21 cellular contexts compared by ENCODE assay signal in genomic region chr18:74023220-74023619, GRCh38.
A peak's percentile ranks its signal among the peaks of the same experiment; 100 is the strongest.
DNase-seq lines count a peak whose midpoint lies in the region; TF ChIP-seq lines count a peak whose summit lies in the region.
"Had no signal": no experiment of that assay in that cellular context is flagged by ENCODE, and none has a peak within 500 bp of the region (broad histone marks: within the 10 kb centered on the region; RNA-seq: fewer than 3 reads in every experiment).

No MANE protein-coding gene starts in this region.

- no peak overlapping the region for H3K27ac ChIP-seq in A673 (ENCODE audit: low read depth, low read length, poor library complexity, severe bottlenecking)
- no peak overlapping the region for H3K27ac ChIP-seq in H9 (ENCODE audit: insufficient read length, low read depth, low read length)
- H3K27ac ChIP-seq in endodermal cell (ENCODE audit: low read depth, low read length), result no peak overlapping the region

- no peak overlapping the region for H3K14ac ChIP-seq in H9 (ENCODE audit: insufficient read depth, low read length)

- H3K4me1 Mint-ChIP-seq in H9, result peaks cover 12 to 13% of the 10 kb centered on the region in 2 experiments
- peaks cover 7% of the 10 kb centered on the region for H3K4me1 Mint-ChIP-seq in endodermal cell
- H3K4me1 Mint-ChIP-seq: T-cell had no signal

- H3K36me3 ChIP-seq in A673 (ENCODE audit: insufficient read depth, low read length, poor library complexity, severe bottlenecking), result no peaks in the 10 kb centered on the region
- no peaks in the 10 kb centered on the region for H3K36me3 ChIP-seq in endodermal cell (ENCODE audit: control insufficient read depth, insufficient read depth, low read length)

- no peak overlapping the region for H2AFZ ChIP-seq in H9 (ENCODE audit: low read length)

- H3K56ac ChIP-seq in H9 (ENCODE audit: insufficient read length, low read depth, low read length), result no peak overlapping the region

- no peaks in the 10 kb centered on the region for H3K36me3 Mint-ChIP-seq in H9 (ENCODE audit: insufficient read depth in 1 of 3, low read depth in 3 of 3)
- H3K36me3 Mint-ChIP-seq in endodermal cell (ENCODE audit: low read depth), result no peaks in the 10 kb centered on the region
- H3K36me3 Mint-ChIP-seq: T-cell had no signal

- DNase-seq in A673 (ENCODE audit: low spot score), result peak; percentile 32
- DNase-seq in H9, result peak; percentile 52
- peak; percentile 33 for DNase-seq in NCI-H2171 treated with DMSO at 0.1 percent for 48 hours (lab: John Stamatoyannopoulos, UW)
- DNase-seq in endodermal cell, result peak; percentile 75
- no peak for DNase-seq in NCI-H774 (lab: John Stamatoyannopoulos, UW)
- DNase-seq in NCI-H187 treated with DMSO at 0.1 percent for 48 hours (lab: John Stamatoyannopoulos, UW), result no peak
- no peak for DNase-seq in activated CD4-positive, alpha-beta T cell treated with anti-CD3 and anti-CD28 coated beads, Interleukin-2, amount 50 U/mL, for 1 hour
- DNase-seq in hypothalamus (lab: John Stamatoyannopoulos, UW), result no peak
- DNase-seq: C1 segment of cervical spinal cord, DMS 273 treated with DMSO at 0.1 percent for 48 hours, GF-D8, GOT3, IMR-90, Kasumi-1, MM.1S, NCI-H1092 treated with DMSO at 0.1 percent for 48 hours, NCI-H2029, NCI-H345, Right ventricle myocardium superior, SK-N-SH, T-cell had no signal

- POLR2A ChIA-PET in A673 (lab: Charles Lee; ENCODE audit: low non-redundant PET), result no interaction called here

- no peak overlapping the region for H3K9ac ChIP-seq in H9 (ENCODE audit: extremely low read depth, insufficient read length, low read length)
- H3K9ac ChIP-seq in endodermal cell (ENCODE audit: extremely low read depth, low read length, poor library complexity, severe bottlenecking), result no peak overlapping the region
- H3K9ac ChIP-seq: SK-N-SH had no signal

- H3K23ac ChIP-seq in H9 (ENCODE audit: insufficient read length, low read depth, low read length), result no peak overlapping the region

- H3K27me3 ChIP-seq in A673 (replicated peaks; ENCODE audit: insufficient read depth, low read depth, low read length, poor library complexity) (no peaks in the 10 kb centered on the region), H9 (ENCODE audit: insufficient read depth, low read length) (no peaks in the 10 kb centered on the region), endodermal cell (ENCODE audit: control insufficient read depth, insufficient read depth, low read length, poor library complexity, severe bottlenecking) (no peaks in the 10 kb centered on the region)

- H3K4ac ChIP-seq in H9 (ENCODE audit: low read depth, low read length), result no peak overlapping the region

- BruUV-seq in A673 (replicated peaks; lab: Mats Ljungman, UMichigan), result no TSS peak

- no peaks in the 10 kb centered on the region for H3K27me3 Mint-ChIP-seq in H9 (ENCODE audit: low read depth)
- H3K27me3 Mint-ChIP-seq in endodermal cell (ENCODE audit: insufficient read depth), result no peaks in the 10 kb centered on the region

- no peak overlapping the region for H4K91ac ChIP-seq in H9 (ENCODE audit: insufficient read length, low read depth, low read length)

- no peaks in the 10 kb centered on the region for H3K9me3 Mint-ChIP-seq in H9
- H3K9me3 Mint-ChIP-seq in endodermal cell, result no peaks in the 10 kb centered on the region
- H3K9me3 Mint-ChIP-seq: T-cell had no signal

- no peak overlapping the region for H3T11ph ChIP-seq in H9 (ENCODE audit: low read length)

- H3K4me2 ChIP-seq in H9 (ENCODE audit: insufficient read depth, insufficient read length, low read length), result no peak overlapping the region
- H3K4me2 ChIP-seq: SK-N-SH had no signal

- H2BK12ac ChIP-seq in H9 (ENCODE audit: insufficient read length, low read depth, low read length), result no peak overlapping the region

- H2BK20ac ChIP-seq in H9 (ENCODE audit: low read depth, low read length, poor library complexity, severe bottlenecking), result no peak overlapping the region

- no peak overlapping the region for H2BK15ac ChIP-seq in H9 (ENCODE audit: low read depth, low read length)

- H3K9me3 ChIP-seq in A673 (ENCODE audit: low read depth, low read length, poor library complexity, severe bottlenecking) (no peaks in the 10 kb centered on the region), H9 (ENCODE audit: control insufficient read depth, low read depth, low read length) (no peaks in the 10 kb centered on the region), endodermal cell (ENCODE audit: control insufficient read depth, low read length) (no peaks in the 10 kb centered on the region)
- H3K9me3 ChIP-seq: SK-N-SH had no signal

- H2AK5ac ChIP-seq in H9 (ENCODE audit: insufficient read length, low read length), result no peak overlapping the region

- H3K4me3 Mint-ChIP-seq in H9, result peak overlapping the region in 1 of 2 experiments; percentile 56; a peak in 1 of 5 replicates
- no peak overlapping the region for H3K4me3 Mint-ChIP-seq in endodermal cell
- H3K4me3 Mint-ChIP-seq: T-cell had no signal

- intact Hi-C loops in A673 (cut with micrococcal nuclease; ENCODE audit: unreplicated experiment), result no loop called here

- H4K8ac ChIP-seq in H9 (replicated peaks; ENCODE audit: insufficient read length, low read depth, low read length), result no peak overlapping the region

- no peak overlapping the region for H2BK5ac ChIP-seq in H9 (ENCODE audit: insufficient read length, low read length)

- H2BK120ac ChIP-seq in H9 (ENCODE audit: low read depth, low read length, poor library complexity, severe bottlenecking), result no peak overlapping the region

- H3K23me2 ChIP-seq in H9 (ENCODE audit: insufficient read length, low read depth, low read length, poor library complexity, severe bottlenecking), result no peaks in the 10 kb centered on the region

- TF ChIP-seq CTCF in A673 (conservative IDR thresholded peaks at IDR 0.05; ENCODE audit: low read depth, low read length) (no peak), H9 (conservative IDR thresholded peaks at IDR 0.05) (no peak), endodermal cell (conservative IDR thresholded peaks at IDR 0.05) (no peak)

- no peak overlapping the region for H4K5ac ChIP-seq in H9 (ENCODE audit: insufficient read length, low read depth, low read length)

- WGBS in H9 (ENCODE audit: extremely low coverage, insufficient read length, low lambda C conversion rate), result no CpG with 5 or more reads among the region's 3 CpGs
- WGBS in endodermal cell (ENCODE audit: insufficient coverage in 1 of 2, insufficient read length in 1 of 2), 2 experiments, result 32 to 41% methylated on average over 3 of the region's 3 CpGs

- H3K18ac ChIP-seq in H9 (ENCODE audit: insufficient read length, low read depth, low read length), result no peak overlapping the region

- no peaks in the 10 kb centered on the region for H3K79me2 ChIP-seq in H9 (ENCODE audit: insufficient read depth, low read length)

- H3K27ac Mint-ChIP-seq in H9 (peak overlapping the region in 2 of 3 experiments; percentile 43 to 88; a peak in 4 of 7 replicates), endodermal cell (peak overlapping the region; percentile 17)
- H3K27ac Mint-ChIP-seq: T-cell had no signal

- CTCF ChIA-PET in A673 (lab: Charles Lee), result no interaction called here

- H3K4me3 ChIP-seq in A673 (ENCODE audit: low read depth, low read length, poor library complexity, severe bottlenecking) (no peak overlapping the region), endodermal cell (ENCODE audit: low read length) (no peak overlapping the region)

- H4K20me1 ChIP-seq in H9 (ENCODE audit: control insufficient read depth, insufficient read depth, insufficient read length), result no peaks in the 10 kb centered on the region

- H3K79me1 ChIP-seq in H9 (ENCODE audit: insufficient read depth, low read depth, low read length, poor library complexity, severe bottlenecking), result no peaks in the 10 kb centered on the region

- H3K4me1 ChIP-seq in A673 (ENCODE audit: insufficient read depth, low read length, poor library complexity, severe bottlenecking) (peaks cover 8% of the 10 kb centered on the region), H9 (ENCODE audit: insufficient read depth, low read length) (peaks cover 2% of the 10 kb centered on the region; the same call in 1 of the 2 replicates), endodermal cell (ENCODE audit: control insufficient read depth, insufficient read depth, low read length) (no peaks in the 10 kb centered on the region)

Comparison
In these comparisons a context has a peak if more than half of its experiments do, and no peak if none do; other contexts are left out.
1. DNase-seq: peak in A673 (single experiment), H9 (single experiment), NCI-H2171 treated with DMSO at 0.1 percent for 48 hours (single experiment) and endodermal cell (single experiment); none in NCI-H774 (single experiment), NCI-H187 treated with DMSO at 0.1 percent for 48 hours (single experiment), activated CD4-positive, alpha-beta T cell treated with anti-CD3 and anti-CD28 coated beads, Interleukin-2, amount 50 U/mL, for 1 hour (single experiment) and hypothalamus (0 of 51).